In genomic region chr13:26480246-26480855, GRCh38 we compare ENCODE assay signal across 24 cellular contexts.
DNase-seq lines count a peak whose midpoint lies in the region; ATAC-seq, FAIRE-seq and TF ChIP-seq lines count a peak whose summit lies in the region.
"Had no signal": no experiment of that assay in that cellular context is flagged by ENCODE, and none has a peak within 500 bp of the region (broad histone marks: within the 10 kb centered on the region; RNA-seq: fewer than 3 reads in every experiment).

No MANE protein-coding gene starts in this region.

- no peaks in the 10 kb centered on the region for H3K9me2 ChIP-seq in MM.1S (replicated peaks; ENCODE audit: insufficient read depth, low read length)

- H3K4me1 ChIP-seq in trophoblast cell (ENCODE audit: control insufficient read depth in 1 of 2, insufficient read depth in 2 of 2, low read length in 2 of 2) (peaks cover 14 to 21% of the 10 kb centered on the region in 2 experiments), MM.1S (ENCODE audit: low read length) (no peaks in the 10 kb centered on the region)
- H3K4me1 ChIP-seq: prostate gland, SJSA1, thyroid gland had no signal

- no peaks in the 10 kb centered on the region for H3K9me3 ChIP-seq in trophoblast cell (ENCODE audit: insufficient read depth, low read depth, low read length)
- H3K9me3 ChIP-seq in MM.1S (replicated peaks; ENCODE audit: insufficient read depth, low read length): no peaks in the 10 kb centered on the region
- H3K9me3 ChIP-seq: esophagus squamous epithelium, heart right ventricle, prostate gland, SJSA1, thyroid gland had no signal

- H2AFZ ChIP-seq in trophoblast cell (ENCODE audit: insufficient read depth, low read length, poor library complexity): peak overlapping the region; percentile 73
- H2AFZ ChIP-seq in MM.1S (ENCODE audit: low read length): no peak overlapping the region

- no peak for TF ChIP-seq POLR2A in GM12892 (IDR thresholded peaks at IDR 0.05; ENCODE audit: low read depth, low read length)

- peak overlapping the region; percentile 92 for H2BK12ac ChIP-seq in trophoblast cell (ENCODE audit: low read length)

- H3K79me1 ChIP-seq in trophoblast cell (ENCODE audit: low read length): peaks cover 20% of the 10 kb centered on the region

- DNase-seq in AG10803 (ENCODE audit: low read depth) (peak; percentile 52), LHCN-M2 (ENCODE audit: low read depth) (peak; percentile 15), epithelial cell of prostate (ENCODE audit: low read depth, low spot score) (no peak), trophoblast cell (peak; percentile 61 to 81), NCI-H1436 treated with DMSO at 0.1 percent for 48 hours (lab: John Stamatoyannopoulos, UW) (no peak), MM.1S (no peak), GM12892 (ENCODE audit: insufficient read length) (no peak)
- DNase-seq: activated CD4-positive, CD25-positive, alpha-beta regulatory T cell; activated CD8-positive, alpha-beta T cell treated with anti-CD3 and anti-CD28 coated beads, Interleukin-2, amount 10 ng/mL, durations not matched to agents 7 days and 5 days; activated T-cell treated with anti-CD3 and anti-CD28 coated beads, Interleukin-2, amount 50 U/mL, for 4 hours; brain microvascular endothelial cell; esophagus squamous epithelium; HCEC 1CT; heart right ventricle; NCI-H2171; NCI-H69; nephron progenitor cell; thyroid gland had no signal

- no peak for ATAC-seq in HG03045 (IDR thresholded peaks at IDR 0.05; ENCODE audit: unreplicated experiment)
- ATAC-seq: activated CD8-positive, alpha-beta T cell treated with anti-CD3 and anti-CD28 coated beads, Interleukin-2, amount 10 ng/mL, durations not matched to agents 7 days and 5 days; activated T-cell treated with anti-CD3 and anti-CD28 coated beads, Interleukin-2, amount 50 U/mL, for 4 hours; heart right ventricle; stimulated activated effector memory CD8-positive, alpha-beta T cell treated with anti-CD3 and anti-CD28 coated beads, Interleukin-12 subunit alpha, Interleukin-12 subunit beta, amount 100 ng/mL, for 72 hours had no signal

- H3K4me2 ChIP-seq in trophoblast cell (ENCODE audit: low read length): no peak overlapping the region
- no peak overlapping the region for H3K4me2 ChIP-seq in MM.1S (ENCODE audit: low read depth, low read length)

- no peak overlapping the region for H3K23ac ChIP-seq in trophoblast cell (ENCODE audit: low read length)

- TF ChIP-seq CTCF in AG10803 (conservative IDR thresholded peaks at IDR 0.05; ENCODE audit: low read length) (no peak), MM.1S (IDR thresholded peaks at IDR 0.05; ENCODE audit: low read length) (no peak)

- no peak overlapping the region for H3K4me3 ChIP-seq in AG10803 (ENCODE audit: low read length)
- H3K4me3 ChIP-seq in trophoblast cell (ENCODE audit: low read depth, low read length): no peak overlapping the region
- no peak overlapping the region for H3K4me3 ChIP-seq in MM.1S (ENCODE audit: low read length)
- H3K4me3 ChIP-seq: esophagus squamous epithelium, heart right ventricle, prostate gland, SJSA1, thyroid gland had no signal

- peak overlapping the region; percentile 91 for H4K8ac ChIP-seq in trophoblast cell (ENCODE audit: low read depth, low read length)

- H3K14ac ChIP-seq in trophoblast cell (ENCODE audit: low read length): peak overlapping the region; percentile 24

- no peak overlapping the region for H3K4ac ChIP-seq in trophoblast cell (ENCODE audit: low read depth, low read length)

- no peak overlapping the region for H3K9ac ChIP-seq in trophoblast cell (ENCODE audit: low read length)
- H3K9ac ChIP-seq in MM.1S (ENCODE audit: low read length): no peak overlapping the region

- no peaks in the 10 kb centered on the region for H3F3A ChIP-seq in MM.1S (ENCODE audit: insufficient read depth, low read length)

- H4K12ac ChIP-seq in trophoblast cell (ENCODE audit: low read depth, low read length): peak overlapping the region; percentile 25

- H2BK120ac ChIP-seq in trophoblast cell (ENCODE audit: insufficient read depth, low read length, poor library complexity): peak overlapping the region; percentile 88

- no peak for FAIRE-seq in GM12892 (lab: Jason Lieb, UNC)
- FAIRE-seq: GM19239, islet of Langerhans had no signal

- H3K27ac ChIP-seq in epithelial cell of prostate: peak overlapping the region; percentile 58
- H3K27ac ChIP-seq in trophoblast cell (ENCODE audit: low read depth, low read length): peak overlapping the region; percentile 47
- no peak overlapping the region for H3K27ac ChIP-seq in MM.1S (ENCODE audit: low read length)
- H3K27ac ChIP-seq: brain microvascular endothelial cell, esophagus squamous epithelium, heart right ventricle, prostate gland, SJSA1, thyroid gland had no signal

- no peaks in the 10 kb centered on the region for H3K36me3 ChIP-seq in trophoblast cell (ENCODE audit: control insufficient read depth in 1 of 2, insufficient read depth in 2 of 2, low read length in 2 of 2)
- no peaks in the 10 kb centered on the region for H3K36me3 ChIP-seq in MM.1S (replicated peaks; ENCODE audit: insufficient read depth, low read length)
- H3K36me3 ChIP-seq: brain microvascular endothelial cell, esophagus squamous epithelium, heart right ventricle, prostate gland, SJSA1, thyroid gland had no signal

- peak overlapping the region; percentile 94 for H4K91ac ChIP-seq in trophoblast cell (ENCODE audit: low read depth, low read length)

- H2BK5ac ChIP-seq in trophoblast cell (ENCODE audit: low read depth, low read length, poor library complexity): peak overlapping the region; percentile 45

- H3K79me2 ChIP-seq in trophoblast cell (ENCODE audit: control insufficient read depth, insufficient read depth, low read length, poor library complexity) (peaks cover 7% of the 10 kb centered on the region), MM.1S (ENCODE audit: low read length) (no peaks in the 10 kb centered on the region)

- H2AK5ac ChIP-seq in trophoblast cell (ENCODE audit: low read length): no peak overlapping the region

- H3K27me3 ChIP-seq in trophoblast cell (ENCODE audit: insufficient read depth, low read length) (no peaks in the 10 kb centered on the region), MM.1S (replicated peaks; ENCODE audit: insufficient read depth, low read length) (no peaks in the 10 kb centered on the region)
- H3K27me3 ChIP-seq: brain microvascular endothelial cell, esophagus squamous epithelium, heart right ventricle, SJSA1, thyroid gland had no signal

- no peaks in the 10 kb centered on the region for H4K20me1 ChIP-seq in MM.1S (ENCODE audit: insufficient read depth, low read length)

- WGBS in trophoblast cell (ENCODE audit: extremely low coverage, insufficient coverage, insufficient read length): no CpG with 5 or more reads among the region's 10 CpGs

- peak overlapping the region; percentile 75 for H3K18ac ChIP-seq in trophoblast cell (ENCODE audit: low read length)

Comparison
In these comparisons a context has a peak if more than half of its experiments do, and no peak if none do; other contexts are left out.
1. DNase-seq: peak in AG10803 (single experiment), LHCN-M2 (single experiment) and trophoblast cell (2 of 2); none in epithelial cell of prostate (single experiment), NCI-H1436 treated with DMSO at 0.1 percent for 48 hours (single experiment), MM.1S (single experiment) and GM12892 (single experiment).